ENCODE assay signal across 31 cellular contexts in the genomic region with DNA sequence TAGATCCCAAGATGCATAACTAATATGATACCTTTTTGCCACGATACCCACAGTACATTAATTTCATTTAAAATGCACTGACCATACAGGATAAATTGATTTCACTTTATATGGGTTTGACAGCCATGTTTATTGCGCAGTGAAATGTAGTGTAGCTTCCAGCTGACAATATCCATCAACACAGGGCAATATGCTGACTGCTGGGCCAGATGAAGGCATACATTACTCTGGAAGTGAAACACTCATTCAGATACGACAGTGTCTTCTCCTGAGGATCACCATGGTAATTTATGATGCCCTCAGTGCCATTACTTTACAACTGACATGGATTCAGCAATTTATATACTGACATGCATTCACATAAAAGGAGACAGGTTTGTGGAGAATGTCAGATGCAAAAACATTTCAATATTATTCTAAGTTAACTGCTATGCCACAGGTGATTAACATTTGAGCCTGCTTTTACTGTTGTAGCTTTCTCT.
DNase-seq lines count a peak whose midpoint lies in the region; ATAC-seq and TF ChIP-seq lines count a peak whose summit lies in the region.
"Had no signal": no experiment of that assay in that cellular context is flagged by ENCODE, and none has a peak within 500 bp of the region (broad histone marks: within the 10 kb centered on the region; RNA-seq: fewer than 3 reads in every experiment).

No MANE protein-coding gene starts in this region.

- intact Hi-C loops in IMR-90 (cut with micrococcal nuclease) = no loop called here

- H2BK120ac ChIP-seq in IMR-90 (ENCODE audit: low read depth, low read length) = 0 out of 2 replicates have a peak overlapping the region, but pooled peaks have one; percentile 2

- peaks cover 14% of the 10 kb centered on the region for H3K4me1 ChIP-seq in IMR-90 (ENCODE audit: control insufficient read depth, insufficient read depth, low read length)
- H3K4me1 ChIP-seq: A549; BE2C; BLaER1; BLaER1 treated with 17β-estradiol and CSF1 and Interleukin-3, amounts not matched to agents 10 nM and 100 nM; Caco-2 had no signal

- no peaks in the 10 kb centered on the region for H3K27me3 ChIP-seq in IMR-90 (ENCODE audit: control insufficient read depth, insufficient read depth, low read length)
- no peaks in the 10 kb centered on the region for H3K27me3 ChIP-seq in neural cell (ENCODE audit: insufficient read depth, low read depth, low read length)
- H3K27me3 ChIP-seq: BE2C; BLaER1; BLaER1 treated with 17β-estradiol and CSF1 and Interleukin-3, amounts not matched to agents 10 nM and 100 nM had no signal

- H3K79me2 ChIP-seq in neural cell (replicated peaks; ENCODE audit: insufficient read depth, low read length) = no peaks in the 10 kb centered on the region

- DNase-seq in IMR-90 (no peak), left kidney (ENCODE audit: low read depth, low spot score) (peak; percentile 46), NCI-H146 (lab: John Stamatoyannopoulos, UW) (no peak), HK-2 (ENCODE audit: unreplicated experiment) (no peak)
- DNase-seq: 8988T; ACHN; AML-193; BE2C; C1 segment of cervical spinal cord; Caco-2; Calu3; CD4-positive, alpha-beta memory T cell; CD4-positive, alpha-beta T cell; CD4-positive, CD25-positive, alpha-beta regulatory T cell; CD8-positive, alpha-beta memory T cell; CD8-positive, alpha-beta T cell; COR-L47; DMS 273 treated with DMSO at 0.1 percent for 48 hours; DMS153; DMS53; DMS79; DMS79 treated with DMSO at 0.1 percent for 48 hours; DND-41; EL had no signal

- H3K4me3 ChIP-seq in IMR-90 (ENCODE audit: insufficient read depth, low read depth, low read length) (no peak overlapping the region), neural cell (ENCODE audit: low read length) (peak overlapping the region; percentile 24)
- H3K4me3 ChIP-seq: A549; BLaER1; BLaER1 treated with 17β-estradiol and CSF1 and Interleukin-3, amounts not matched to agents 10 nM and 100 nM had no signal

- ATAC-seq in IMR-90 (ENCODE audit: low read depth) (no peak), GM19452 (IDR thresholded peaks at IDR 0.05; ENCODE audit: unreplicated experiment) (no peak)
- ATAC-seq: A549; CD8-positive, alpha-beta T cell had no signal

- H3K9me1 ChIP-seq in IMR-90 (ENCODE audit: insufficient read depth, low read length) = peaks cover 7% of the 10 kb centered on the region

- no peak for TF ChIP-seq POLR2A in IMR-90 (IDR thresholded peaks at IDR 0.05; ENCODE audit: low read depth, low read length)

- WGBS in IMR-90 (ENCODE audit: extremely low coverage in 2 of 2, insufficient read length in 1 of 2), 2 experiments = no CpG with 5 or more reads among the region's 3 CpGs

- no peak overlapping the region for H4K91ac ChIP-seq in IMR-90 (ENCODE audit: insufficient read depth, low read depth, low read length)

- TF ChIP-seq EP300 in neural cell (conservative IDR thresholded peaks at IDR 0.05; ENCODE audit: poor library complexity, severe bottlenecking) = peak; percentile 98

- H3K9me2 ChIP-seq in neural cell (ENCODE audit: insufficient read depth, low read length) = no peaks in the 10 kb centered on the region

- dilution Hi-C loops in IMR-90 (cut with HindIII; ENCODE audit: low sequenced_read_pairs, unreplicated experiment) = no loop called here

- no peak overlapping the region for H3K23ac ChIP-seq in IMR-90 (ENCODE audit: low read depth, low read length)

- TF ChIP-seq CTCF in IMR-90 (conservative IDR thresholded peaks at IDR 0.05; ENCODE audit: low read depth, low read length) (no peak), neural cell (IDR thresholded peaks at IDR 0.05; ENCODE audit: poor library complexity, severe bottlenecking) (no peak)

- TF ChIP-seq RAD21 in IMR-90 (IDR thresholded peaks at IDR 0.05; ENCODE audit: low read length) = no peak
- peak; percentile 16 for TF ChIP-seq RAD21 in neural cell (conservative IDR thresholded peaks at IDR 0.05)

- H3K9me3 ChIP-seq in IMR-90 (ENCODE audit: control insufficient read depth, insufficient read depth, low read length) (no peaks in the 10 kb centered on the region), neural cell (ENCODE audit: low read length) (no peaks in the 10 kb centered on the region)
- H3K9me3 ChIP-seq: A549; BE2C; BLaER1; BLaER1 treated with 17β-estradiol and CSF1 and Interleukin-3, amounts not matched to agents 10 nM and 100 nM; Caco-2 had no signal

- no peak overlapping the region for H4K5ac ChIP-seq in IMR-90 (ENCODE audit: low read depth, low read length)

- in situ Hi-C loops in IMR-90 (cut with MboI; ENCODE audit: low sequenced_read_pairs) = no loop called here

- no peak overlapping the region for H2BK20ac ChIP-seq in IMR-90 (ENCODE audit: low read depth, low read length)

- no TSS peak for BruUV-seq in IMR-90 (replicated peaks; lab: Mats Ljungman, UMichigan)

- peak overlapping the region; percentile 64; the same call in 1 of the 2 replicates for H3K18ac ChIP-seq in IMR-90 (ENCODE audit: low read depth, low read length)

- no peak overlapping the region for H2BK15ac ChIP-seq in IMR-90 (ENCODE audit: low read depth, low read length)

- no peak overlapping the region for H3K14ac ChIP-seq in IMR-90 (replicated peaks; ENCODE audit: low read depth, low read length)

- H2AK5ac ChIP-seq in IMR-90 (ENCODE audit: low read depth, low read length) = no peak overlapping the region

- H3K36me3 ChIP-seq in IMR-90 (ENCODE audit: control insufficient read depth, insufficient read depth, low read length) (no peaks in the 10 kb centered on the region), neural cell (ENCODE audit: insufficient read depth, low read length) (no peaks in the 10 kb centered on the region)
- H3K36me3 ChIP-seq: BE2C; BLaER1; BLaER1 treated with 17β-estradiol and CSF1 and Interleukin-3, amounts not matched to agents 10 nM and 100 nM had no signal

- H4K8ac ChIP-seq in IMR-90 (ENCODE audit: low read depth in 2 of 2, low read length in 2 of 2) = no peak overlapping the region

- H3K56ac ChIP-seq in IMR-90 (ENCODE audit: extremely low read depth, insufficient read depth, low read length) = no peak overlapping the region

- POLR2A ChIA-PET in IMR-90 (lab: Charles Lee; ENCODE audit: unreplicated experiment) = no interaction called here

- no peaks in the 10 kb centered on the region for H4K20me1 ChIP-seq in IMR-90 (ENCODE audit: insufficient read depth, low read length)
- no peaks in the 10 kb centered on the region for H4K20me1 ChIP-seq in neural cell (ENCODE audit: insufficient read depth)
- H4K20me1 ChIP-seq: BLaER1; BLaER1 treated with 17β-estradiol and CSF1 and Interleukin-3, amounts not matched to agents 10 nM and 100 nM had no signal

- no peak overlapping the region for H2AFZ ChIP-seq in IMR-90 (replicated peaks; ENCODE audit: low read length, poor library complexity)
- no peak overlapping the region for H2AFZ ChIP-seq in neural cell (ENCODE audit: low read depth, low read length)

- no peaks in the 10 kb centered on the region for H3K79me1 ChIP-seq in IMR-90 (ENCODE audit: low read depth in 1 of 2, low read length in 2 of 2)

- no peaks in the 10 kb centered on the region for H3F3A ChIP-seq in neural cell (ENCODE audit: insufficient read depth, low read length, poor library complexity, severe bottlenecking)

- H3K9ac ChIP-seq in IMR-90 (ENCODE audit: low read depth, low read length) (no peak overlapping the region), neural cell (ENCODE audit: low read length) (no peak overlapping the region)
- H3K9ac ChIP-seq: BLaER1; BLaER1 treated with 17β-estradiol and CSF1 and Interleukin-3, amounts not matched to agents 10 nM and 100 nM had no signal

- no peak overlapping the region for H2AK9ac ChIP-seq in IMR-90 (replicated peaks; ENCODE audit: low read depth, low read length, poor library complexity)

- H3K27ac ChIP-seq in IMR-90 (ENCODE audit: insufficient read depth, low read length) (no peak overlapping the region), neural cell (ENCODE audit: low read length) (no peak overlapping the region)
- H3K27ac ChIP-seq: 22Rv1; A549; BLaER1; BLaER1 treated with 17β-estradiol and CSF1 and Interleukin-3, amounts not matched to agents 10 nM and 100 nM; C4-2B had no signal

- peak overlapping the region; percentile 48 for H3K4ac ChIP-seq in IMR-90 (ENCODE audit: low read depth, low read length)

- no peak overlapping the region for H2BK5ac ChIP-seq in IMR-90 (ENCODE audit: low read depth, low read length, poor library complexity, severe bottlenecking)

- no peak overlapping the region for H3K4me2 ChIP-seq in IMR-90 (ENCODE audit: low read depth, low read length)
- peak overlapping the region; percentile 7 for H3K4me2 ChIP-seq in neural cell (ENCODE audit: low read length)
- H3K4me2 ChIP-seq: A549; BLaER1; BLaER1 treated with 17β-estradiol and CSF1 and Interleukin-3, amounts not matched to agents 10 nM and 100 nM had no signal

- CTCF ChIA-PET in IMR-90 (lab: Yijun Ruan, JAX) = no interaction called here

TF ChIP-seq in IMR-90, 13 proteins besides CTCF, POLR2A, EP300 and RAD21:
- TF ChIP-seq RCOR1 (IDR thresholded peaks at IDR 0.05; ENCODE audit: insufficient replicate concordance, low read length) (no peak), SMC3 (IDR thresholded peaks at IDR 0.05; ENCODE audit: low read depth, low read length) (no peak)

TF ChIP-seq in neural cell, 6 proteins besides CTCF, POLR2A, EP300 and RAD21 (continues in another document):
- TF ChIP-seq POLR2AphosphoS5 (IDR thresholded peaks at IDR 0.05) (peak; percentile 98), SMC3 (conservative IDR thresholded peaks at IDR 0.05; ENCODE audit: poor library complexity) (peak; percentile 19), EZH2 (IDR thresholded peaks at IDR 0.05; ENCODE audit: borderline replicate concordance, insufficient read depth, low read length, poor library complexity, severe bottlenecking) (no peak)
